Comparison of ENCODE assay signal across 18 cellular contexts in genomic region chrX:14546190-14546589, GRCh38. TPM values are rescaled to one million over a fixed set of nuclear protein-coding genes. Genes with fewer than 3 reads are reported as not detected.
DNase-seq lines count a peak whose midpoint lies in the region; ATAC-seq and TF ChIP-seq lines count a peak whose summit lies in the region.
"Had no signal": no experiment of that assay in that cellular context is flagged by ENCODE, and none has a peak within 500 bp of the region (broad histone marks: within the 10 kb centered on the region; RNA-seq: fewer than 3 reads in every experiment).

No MANE protein-coding gene starts in this region.

- TF ChIP-seq CTCF in A673 (conservative IDR thresholded peaks at IDR 0.05; ENCODE audit: low read depth, low read length) (no peak), PC-3 (conservative IDR thresholded peaks at IDR 0.05; ENCODE audit: low read depth, low read length) (no peak), endothelial cell (IDR thresholded peaks at IDR 0.05; ENCODE audit: unreplicated experiment) (no peak)

- no peaks in the 10 kb centered on the region for H3K36me3 Mint-ChIP-seq in endothelial cell (ENCODE audit: low read depth, unreplicated experiment)
- H3K36me3 Mint-ChIP-seq: CD14-positive monocyte; CD8-positive, alpha-beta T cell; IgD-negative memory B cell had no signal

- CTCF ChIA-PET in A673 (lab: Charles Lee) = no interaction called here
- CTCF ChIA-PET in PC-3 (lab: Charles Lee) = no interaction called here

- intact Hi-C loops in A673 (cut with micrococcal nuclease; ENCODE audit: unreplicated experiment) = loop anchor here (10.0 kb wide), 1 partner anchor 599 kb away; no protein-coding TSS in a partner anchor
- intact Hi-C loops in PC-3 (cut with micrococcal nuclease) = no loop called here

- H3K4me3 ChIP-seq in A673 (ENCODE audit: low read depth, low read length, poor library complexity, severe bottlenecking) (no peak overlapping the region), PC-3 (ENCODE audit: low read length) (no peak overlapping the region)
- H3K4me3 ChIP-seq: A549 had no signal

- H3K9me2 ChIP-seq in PC-3 (replicated peaks; ENCODE audit: low read length) = no peaks in the 10 kb centered on the region

- no peaks in the 10 kb centered on the region for H3K9me3 Mint-ChIP-seq in endothelial cell (ENCODE audit: unreplicated experiment)
- H3K9me3 Mint-ChIP-seq: CD8-positive, alpha-beta T cell; HFFc6; IgD-negative memory B cell had no signal

- H3K27ac ChIP-seq in A673 (ENCODE audit: low read depth, low read length, poor library complexity, severe bottlenecking) (no peak overlapping the region), PC-3 (ENCODE audit: low read length) (no peak overlapping the region)
- H3K27ac ChIP-seq: A549 had no signal

- H3K4me2 ChIP-seq in PC-3 (ENCODE audit: low read length) = no peak overlapping the region
- H3K4me2 ChIP-seq: A549 had no signal

- H4K20me1 ChIP-seq in PC-3 (ENCODE audit: low read length) = no peaks in the 10 kb centered on the region

- no peak overlapping the region for H3K9ac ChIP-seq in PC-3 (ENCODE audit: low read length)

- H3K36me3 ChIP-seq in A673 (ENCODE audit: insufficient read depth, low read length, poor library complexity, severe bottlenecking) (no peaks in the 10 kb centered on the region), PC-3 (ENCODE audit: low read depth, low read length) (no peaks in the 10 kb centered on the region)

- no peak overlapping the region for H3K27ac Mint-ChIP-seq in endothelial cell (ENCODE audit: unreplicated experiment)
- H3K27ac Mint-ChIP-seq: CD14-positive monocyte; CD8-positive, alpha-beta T cell; HFFc6; IgD-negative memory B cell had no signal

- no peak overlapping the region for H3K4me3 Mint-ChIP-seq in endothelial cell (ENCODE audit: unreplicated experiment)
- H3K4me3 Mint-ChIP-seq: CD14-positive monocyte; CD8-positive, alpha-beta T cell; HFFc6; IgD-negative memory B cell had no signal

- POLR2A ChIA-PET in A673 (lab: Charles Lee; ENCODE audit: low non-redundant PET) = no interaction called here
- POLR2A ChIA-PET in PC-3 (lab: Charles Lee; ENCODE audit: unreplicated experiment) = no interaction called here

- ATAC-seq in PC-3 (peak; percentile 57), SK-N-SH treated with all-trans-retinoic acid at 6 μM for 48 hours (no peak)
- ATAC-seq: A549; CD8-positive, alpha-beta T cell had no signal

- H3K4me1 ChIP-seq in A673 (ENCODE audit: insufficient read depth, low read length, poor library complexity, severe bottlenecking) (no peaks in the 10 kb centered on the region), PC-3 (ENCODE audit: insufficient read depth, low read length) (no peaks in the 10 kb centered on the region)
- H3K4me1 ChIP-seq: A549, Caco-2 had no signal

- H3K9me3 ChIP-seq in A673 (ENCODE audit: low read depth, low read length, poor library complexity, severe bottlenecking) (no peaks in the 10 kb centered on the region), PC-3 (ENCODE audit: low read length) (no peaks in the 10 kb centered on the region)
- H3K9me3 ChIP-seq: A549, Caco-2 had no signal

- DNase-seq in A673 (ENCODE audit: low spot score) (peak; percentile 61), COLO668 (lab: John Stamatoyannopoulos, UW; ENCODE audit: unreplicated experiment) (peak; percentile 1), NCI-H146 (lab: John Stamatoyannopoulos, UW) (peak; percentile 61), PC-3 (peak; percentile 2), endothelial cell (ENCODE audit: low spot score) (no peak), foreskin melanocyte (no peak)
- DNase-seq: Caco-2; CD8-positive, alpha-beta T cell; DMS79 treated with DMSO at 0.1 percent for 48 hours; EL; HCEC 1CT; HFFc6 had no signal

- H3K27me3 Mint-ChIP-seq in endothelial cell (ENCODE audit: unreplicated experiment) = peaks cover 2% of the 10 kb centered on the region
- H3K27me3 Mint-ChIP-seq: IgD-negative memory B cell had no signal

- peaks cover 15% of the 10 kb centered on the region for H3K27me3 ChIP-seq in A673 (replicated peaks; ENCODE audit: insufficient read depth, low read depth, low read length, poor library complexity)
- H3K27me3 ChIP-seq in PC-3 (ENCODE audit: low read length) = 0 out of 2 replicates have a peak, but pooled peaks cover 6% of the 10 kb centered on the region

- no peaks in the 10 kb centered on the region for H3F3A ChIP-seq in PC-3 (ENCODE audit: low read length, unreplicated experiment)

- H2AFZ ChIP-seq in PC-3 (ENCODE audit: low read length) = no peak overlapping the region

- H3K4me1 Mint-ChIP-seq in endothelial cell (ENCODE audit: unreplicated experiment) = no peaks in the 10 kb centered on the region
- H3K4me1 Mint-ChIP-seq: CD14-positive monocyte, IgD-negative memory B cell had no signal

- H3K79me2 ChIP-seq in PC-3 (ENCODE audit: low read length) = no peaks in the 10 kb centered on the region

- no TSS peak for BruUV-seq in A673 (replicated peaks; lab: Mats Ljungman, UMichigan)
- no TSS peak for BruUV-seq in PC-3 (replicated peaks; lab: Mats Ljungman, UMichigan)

TF ChIP-seq in SK-N-SH treated with all-trans-retinoic acid at 6 μM for 48 hours, 23 proteins besides CTCF, POLR2A, EP300 and RAD21:
- TF ChIP-seq TCF4 (CRISPR knock-in tag; IDR thresholded peaks at IDR 0.05; ENCODE audit: borderline replicate concordance) (no peak), PPARA (CRISPR knock-in tag; IDR thresholded peaks at IDR 0.05; ENCODE audit: borderline replicate concordance) (no peak), RARB (CRISPR knock-in tag; IDR thresholded peaks at IDR 0.05) (no peak), GLIS3 (CRISPR knock-in tag; IDR thresholded peaks at IDR 0.05) (no peak), OSR1 (CRISPR knock-in tag; IDR thresholded peaks at IDR 0.05) (no peak), ZC3H10 (CRISPR knock-in tag; IDR thresholded peaks at IDR 0.05) (no peak), SNAI2 (CRISPR knock-in tag; IDR thresholded peaks at IDR 0.05) (no peak), CSDC2 (CRISPR knock-in tag; IDR thresholded peaks at IDR 0.05) (no peak), TOX (CRISPR knock-in tag; IDR thresholded peaks at IDR 0.05; ENCODE audit: borderline replicate concordance) (no peak), ISL1 (CRISPR knock-in tag; IDR thresholded peaks at IDR 0.05) (no peak), ZNF8 (CRISPR knock-in tag; IDR thresholded peaks at IDR 0.05) (no peak), ESRRG (CRISPR knock-in tag; IDR thresholded peaks at IDR 0.05) (no peak), ARNTL (CRISPR knock-in tag; IDR thresholded peaks at IDR 0.05; ENCODE audit: borderline replicate concordance, low read depth) (no peak), BACH2 (CRISPR knock-in tag; IDR thresholded peaks at IDR 0.05; ENCODE audit: borderline replicate concordance) (no peak), ZFP3 (CRISPR knock-in tag; IDR thresholded peaks at IDR 0.05) (no peak), ZNF70 (CRISPR knock-in tag; IDR thresholded peaks at IDR 0.05) (no peak), CSRNP3 (CRISPR knock-in tag; IDR thresholded peaks at IDR 0.05) (no peak)
- TF ChIP-seq, protein P1, sequence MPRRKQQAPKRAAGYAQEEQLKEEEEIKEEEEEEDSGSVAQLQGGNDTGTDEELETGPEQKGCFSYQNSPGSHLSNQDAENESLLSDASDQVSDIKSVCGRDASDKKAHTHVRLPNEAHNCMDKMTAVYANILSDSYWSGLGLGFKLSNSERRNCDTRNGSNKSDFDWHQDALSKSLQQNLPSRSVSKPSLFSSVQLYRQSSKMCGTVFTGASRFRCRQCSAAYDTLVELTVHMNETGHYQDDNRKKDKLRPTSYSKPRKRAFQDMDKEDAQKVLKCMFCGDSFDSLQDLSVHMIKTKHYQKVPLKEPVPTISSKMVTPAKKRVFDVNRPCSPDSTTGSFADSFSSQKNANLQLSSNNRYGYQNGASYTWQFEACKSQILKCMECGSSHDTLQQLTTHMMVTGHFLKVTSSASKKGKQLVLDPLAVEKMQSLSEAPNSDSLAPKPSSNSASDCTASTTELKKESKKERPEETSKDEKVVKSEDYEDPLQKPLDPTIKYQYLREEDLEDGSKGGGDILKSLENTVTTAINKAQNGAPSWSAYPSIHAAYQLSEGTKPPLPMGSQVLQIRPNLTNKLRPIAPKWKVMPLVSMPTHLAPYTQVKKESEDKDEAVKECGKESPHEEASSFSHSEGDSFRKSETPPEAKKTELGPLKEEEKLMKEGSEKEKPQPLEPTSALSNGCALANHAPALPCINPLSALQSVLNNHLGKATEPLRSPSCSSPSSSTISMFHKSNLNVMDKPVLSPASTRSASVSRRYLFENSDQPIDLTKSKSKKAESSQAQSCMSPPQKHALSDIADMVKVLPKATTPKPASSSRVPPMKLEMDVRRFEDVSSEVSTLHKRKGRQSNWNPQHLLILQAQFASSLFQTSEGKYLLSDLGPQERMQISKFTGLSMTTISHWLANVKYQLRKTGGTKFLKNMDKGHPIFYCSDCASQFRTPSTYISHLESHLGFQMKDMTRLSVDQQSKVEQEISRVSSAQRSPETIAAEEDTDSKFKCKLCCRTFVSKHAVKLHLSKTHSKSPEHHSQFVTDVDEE (CRISPR knock-in tag; IDR thresholded peaks at IDR 0.05) = no peak

RNA-seq across cellular contexts. Expression of gene GLRA2, which starts 16.9 kb away (rescaled TPM):
- not detected in 2 replicates for total RNA-seq in A673 (2021)
- total RNA-seq in PC-3 (2014; rRNA removed) = not detected in 2 replicates
- not detected for total RNA-seq in endothelial cell (ENCODE audit: unreplicated experiment)
- total RNA-seq: Caco-2; CD8-positive, alpha-beta T cell; H1; HFFc6; HT1080 had no signal

Comparison
In these comparisons a context has a peak if more than half of its experiments do, and no peak if none do; other contexts are left out.
1. DNase-seq: peak in A673 (single experiment), COLO668 (single experiment), NCI-H146 (single experiment) and PC-3 (single experiment); none in endothelial cell (single experiment) and foreskin melanocyte (single experiment).